In genomic region chr13:114093118-114093517, GRCh38 we compare ENCODE assay signal across 24 cellular contexts.
"Had no signal": no experiment of that assay in that cellular context is flagged by ENCODE, and none has a peak within 500 bp of the region (broad histone marks: within the 10 kb centered on the region; RNA-seq: fewer than 3 reads in every experiment).

No MANE protein-coding gene starts in this region.

- H3K27me3 ChIP-seq: gastrocnemius medialis, left lung, suprapubic skin, transverse colon, uterus had no signal

- H3K27ac Mint-ChIP-seq: activated naive CD8-positive, alpha-beta T cell treated with anti-CD3 and anti-CD28 coated beads, Interleukin-2, amount 10 ng/mL, durations not matched to agents 7 days and 5 days; brain; mesothelial cell of epicardium; neural progenitor cell; progenitor cell of endocrine pancreas had no signal

- ATAC-seq: esophagus mucosa; gastrocnemius medialis; left lung; stimulated activated naive CD8-positive, alpha-beta T cell treated with anti-CD3 and anti-CD28 coated beads, Interleukin-15, Interleukin-2, amounts not matched to agents 100 U/mL and 50 U/mL, for 24 hours had no signal

- H3K4me3 ChIP-seq: gastrocnemius medialis, left lung, neural progenitor cell, SK-N-MC, suprapubic skin, transverse colon, uterus had no signal

- H3K9me3 ChIP-seq: gastrocnemius medialis, suprapubic skin had no signal

- H3K4me3 Mint-ChIP-seq: activated naive CD8-positive, alpha-beta T cell treated with anti-CD3 and anti-CD28 coated beads, Interleukin-2, amount 10 ng/mL, durations not matched to agents 7 days and 5 days; brain; mesothelial cell of epicardium; neural progenitor cell had no signal

- DNase-seq: activated CD4-positive, alpha-beta T cell treated with anti-CD3 and anti-CD28 coated beads, Interleukin-2, amount 50 U/mL, for 1 hour; activated effector memory CD4-positive, alpha-beta T cell treated with Interleukin-2 at 50 U/mL for 16 hours; activated naive CD8-positive, alpha-beta T cell treated with anti-CD3 and anti-CD28 coated beads, Interleukin-2, amount 10 ng/mL, durations not matched to agents 7 days and 5 days; activated T-cell treated with anti-CD3 and anti-CD28 coated beads for 4 hours; anterior cingulate cortex; caudate nucleus; gastrocnemius medialis; head of caudate nucleus; left lung; stimulated activated CD4-positive, alpha-beta T cell treated with anti-CD3 and anti-CD28 coated beads, Interleukin-12 subunit alpha, Interleukin-12 subunit beta, amount 100 ng/mL, for 4 hours; stimulated activated CD4-positive, alpha-beta T cell treated with anti-CD3 and anti-CD28 coated beads, Interleukin-1b, Interleukin-23, amount 100 ng/mL, for 48 hours; stimulated activated CD8-positive, alpha-beta memory T cell treated with anti-CD3 and anti-CD28 coated beads, Interleukin-4, amount 100 ng/mL, for 48 hours; stimulated activated naive CD8-positive, alpha-beta T cell treated with anti-CD3 and anti-CD28 coated beads, Interleukin-15, Interleukin-2, amounts not matched to agents 100 U/mL and 50 U/mL, for 24 hours; T-helper 1 cell; T1000; transverse colon; uterus had no signal

- H3K27ac ChIP-seq: gastrocnemius medialis, left lung, neural progenitor cell, SK-N-MC, suprapubic skin, transverse colon, uterus had no signal

- H3K4me1 ChIP-seq: uterus had no signal

- H3K27me3 Mint-ChIP-seq: activated naive CD8-positive, alpha-beta T cell treated with anti-CD3 and anti-CD28 coated beads, Interleukin-2, amount 10 ng/mL, durations not matched to agents 7 days and 5 days; progenitor cell of endocrine pancreas had no signal

- H3K36me3 ChIP-seq: gastrocnemius medialis, left lung, neural progenitor cell, suprapubic skin, uterus had no signal
